Comparison of ENCODE assay signal across 18 cellular contexts in genomic region chr18:77648415-77648814, GRCh38.
A peak's percentile ranks its signal among the peaks of the same experiment; 100 is the strongest.
DNase-seq lines count a peak whose midpoint lies in the region; ATAC-seq and TF ChIP-seq lines count a peak whose summit lies in the region.
"Had no signal": no experiment of that assay in that cellular context is flagged by ENCODE, and none has a peak within 500 bp of the region (broad histone marks: within the 10 kb centered on the region; RNA-seq: fewer than 3 reads in every experiment).

No MANE protein-coding gene starts in this region.

- intact Hi-C loops in left colon (cut with DNase I, micrococcal nuclease): no loop called here

- H3K4me3 Mint-ChIP-seq in H9 (no peak overlapping the region), endodermal cell (no peak overlapping the region), neural progenitor cell (no peak overlapping the region)
- H3K4me3 Mint-ChIP-seq: CD4-positive, CD25-positive, alpha-beta regulatory T cell; CD8-positive, alpha-beta memory T cell had no signal

- no peak overlapping the region for H2BK20ac ChIP-seq in H9 (ENCODE audit: low read depth, low read length, poor library complexity, severe bottlenecking)

- no peak overlapping the region for H3K56ac ChIP-seq in H9 (ENCODE audit: insufficient read length, low read depth, low read length)

- H4K8ac ChIP-seq in H9 (replicated peaks; ENCODE audit: insufficient read length, low read depth, low read length): no peak overlapping the region

- no peaks in the 10 kb centered on the region for H3K79me1 ChIP-seq in H9 (ENCODE audit: insufficient read depth, low read depth, low read length, poor library complexity, severe bottlenecking)

- WGBS in H9 (ENCODE audit: extremely low coverage, insufficient read length, low lambda C conversion rate): no CpG with 5 or more reads among the region's 7 CpGs
- WGBS in endodermal cell (ENCODE audit: insufficient coverage in 1 of 2, insufficient read length in 1 of 2), 2 experiments: 80 to 85% methylated on average over 6 to 7 of the region's 7 CpGs

- H2AK5ac ChIP-seq in H9 (ENCODE audit: insufficient read length, low read length): no peak overlapping the region

- no peak overlapping the region for H2BK120ac ChIP-seq in H9 (ENCODE audit: low read depth, low read length, poor library complexity, severe bottlenecking)

- no peaks in the 10 kb centered on the region for H3K4me1 ChIP-seq in H9 (ENCODE audit: insufficient read depth, low read length)
- no peaks in the 10 kb centered on the region for H3K4me1 ChIP-seq in endodermal cell (ENCODE audit: control insufficient read depth, insufficient read depth, low read length)
- no peaks in the 10 kb centered on the region for H3K4me1 ChIP-seq in neural progenitor cell
- H3K4me1 ChIP-seq: BE2C had no signal

- H3K27me3 Mint-ChIP-seq in H9 (ENCODE audit: low read depth) (peaks cover 9% of the 10 kb centered on the region), endodermal cell (ENCODE audit: insufficient read depth) (peaks cover 6% of the 10 kb centered on the region), neural progenitor cell (ENCODE audit: insufficient read depth, low read depth) (no peaks in the 10 kb centered on the region)

- no peaks in the 10 kb centered on the region for H3F3A ChIP-seq in neural progenitor cell (ENCODE audit: low read depth)

- no peaks in the 10 kb centered on the region for H3K36me3 ChIP-seq in endodermal cell (ENCODE audit: control insufficient read depth, insufficient read depth, low read length)
- H3K36me3 ChIP-seq in neural progenitor cell: no peaks in the 10 kb centered on the region
- H3K36me3 ChIP-seq: BE2C had no signal

- H3K4me3 ChIP-seq in endodermal cell (ENCODE audit: low read length) (no peak overlapping the region), neural progenitor cell (no peak overlapping the region)
- H3K4me3 ChIP-seq: K562 had no signal

- H3K23me2 ChIP-seq in H9 (ENCODE audit: insufficient read length, low read depth, low read length, poor library complexity, severe bottlenecking): no peaks in the 10 kb centered on the region

- H3K79me2 ChIP-seq in H9 (ENCODE audit: insufficient read depth, low read length) (no peaks in the 10 kb centered on the region), neural progenitor cell (ENCODE audit: low read depth) (no peaks in the 10 kb centered on the region)

- no peaks in the 10 kb centered on the region for H4K20me1 ChIP-seq in H9 (ENCODE audit: control insufficient read depth, insufficient read depth, insufficient read length)
- no peaks in the 10 kb centered on the region for H4K20me1 ChIP-seq in neural progenitor cell (ENCODE audit: low read depth)

- H3T11ph ChIP-seq in H9 (ENCODE audit: low read length): no peak overlapping the region

- no peak for TF ChIP-seq CTCF in H9 (conservative IDR thresholded peaks at IDR 0.05)
- no peak for TF ChIP-seq CTCF in endodermal cell (conservative IDR thresholded peaks at IDR 0.05)
- no peak for TF ChIP-seq CTCF in neural progenitor cell (IDR thresholded peaks at IDR 0.05)

- no peaks in the 10 kb centered on the region for H3K9me3 ChIP-seq in H9 (ENCODE audit: control insufficient read depth, low read depth, low read length)
- H3K9me3 ChIP-seq in endodermal cell (ENCODE audit: control insufficient read depth, low read length): no peaks in the 10 kb centered on the region
- no peaks in the 10 kb centered on the region for H3K9me3 ChIP-seq in neural progenitor cell (ENCODE audit: low read depth)
- H3K9me3 ChIP-seq: BE2C had no signal

- H2BK15ac ChIP-seq in H9 (ENCODE audit: low read depth, low read length): no peak overlapping the region

- no peak overlapping the region for H2AFZ ChIP-seq in H9 (ENCODE audit: low read length)
- no peak overlapping the region for H2AFZ ChIP-seq in neural progenitor cell (replicated peaks)

- H4K5ac ChIP-seq in H9 (ENCODE audit: insufficient read length, low read depth, low read length): no peak overlapping the region

- H3K4me2 ChIP-seq in H9 (ENCODE audit: insufficient read depth, insufficient read length, low read length) (no peak overlapping the region), neural progenitor cell (no peak overlapping the region)

- no peak overlapping the region for H2BK12ac ChIP-seq in H9 (ENCODE audit: insufficient read length, low read depth, low read length)

- H3K27ac Mint-ChIP-seq in H9 (peak overlapping the region in 2 of 3 experiments; percentile 14 to 57; a peak in 1 of 7 replicates), endodermal cell (no peak overlapping the region), neural progenitor cell (no peak overlapping the region)

- H3K4me1 Mint-ChIP-seq in H9 (peaks cover 6 to 8% of the 10 kb centered on the region in 2 experiments), endodermal cell (peaks cover 1% of the 10 kb centered on the region), neural progenitor cell (no peaks in the 10 kb centered on the region)
- H3K4me1 Mint-ChIP-seq: CD4-positive, CD25-positive, alpha-beta regulatory T cell had no signal

- H3K9me3 Mint-ChIP-seq in H9 (no peaks in the 10 kb centered on the region), endodermal cell (peaks cover 7% of the 10 kb centered on the region), neural progenitor cell (no peaks in the 10 kb centered on the region)

- no peak overlapping the region for H3K4ac ChIP-seq in H9 (ENCODE audit: low read depth, low read length)

- H3K9ac ChIP-seq in H9 (ENCODE audit: extremely low read depth, insufficient read length, low read length) (no peak overlapping the region), endodermal cell (ENCODE audit: extremely low read depth, low read length, poor library complexity, severe bottlenecking) (no peak overlapping the region), neural progenitor cell (no peak overlapping the region)

- H3K36me3 Mint-ChIP-seq in H9 (ENCODE audit: insufficient read depth in 1 of 3, low read depth in 3 of 3) (no peaks in the 10 kb centered on the region), endodermal cell (ENCODE audit: low read depth) (no peaks in the 10 kb centered on the region), neural progenitor cell (no peaks in the 10 kb centered on the region)
- H3K36me3 Mint-ChIP-seq: CD4-positive, CD25-positive, alpha-beta regulatory T cell; CD8-positive, alpha-beta memory T cell had no signal

- H4K91ac ChIP-seq in H9 (ENCODE audit: insufficient read length, low read depth, low read length): no peak overlapping the region

- no peak for ATAC-seq in left colon
- no peak for ATAC-seq in HG02588 (IDR thresholded peaks at IDR 0.05; ENCODE audit: unreplicated experiment)
- ATAC-seq: K562 had no signal

- no peak overlapping the region for H3K27ac ChIP-seq in H9 (ENCODE audit: insufficient read length, low read depth, low read length)
- H3K27ac ChIP-seq in endodermal cell (ENCODE audit: low read depth, low read length): no peak overlapping the region
- H3K27ac ChIP-seq in neural progenitor cell: no peak overlapping the region

- H3K27me3 ChIP-seq in H9 (ENCODE audit: insufficient read depth, low read length) (no peaks in the 10 kb centered on the region), endodermal cell (ENCODE audit: control insufficient read depth, insufficient read depth, low read length, poor library complexity, severe bottlenecking) (no peaks in the 10 kb centered on the region), neural progenitor cell (peaks cover 15% of the 10 kb centered on the region)
- H3K27me3 ChIP-seq: BE2C had no signal

- H3K23ac ChIP-seq in H9 (ENCODE audit: insufficient read length, low read depth, low read length): no peak overlapping the region

- H3K18ac ChIP-seq in H9 (ENCODE audit: insufficient read length, low read depth, low read length): no peak overlapping the region

- DNase-seq in H9: no peak
- DNase-seq in NCI-H2107 treated with DMSO at 0.1 percent for 48 hours (lab: John Stamatoyannopoulos, UW; ENCODE audit: unreplicated experiment): peak; percentile 81
- peak; percentile 59 for DNase-seq in endodermal cell
- peak; percentile 24 for DNase-seq in neural progenitor cell (ENCODE audit: low spot score)
- no peak for DNase-seq in left colon
- no peak for DNase-seq in islet precursor cell
- DNase-seq in NCI-H774 (lab: John Stamatoyannopoulos, UW): no peak
- DNase-seq: ACHN; BE2C; C1 segment of cervical spinal cord; CD4-positive, CD25-positive, alpha-beta regulatory T cell; CD8-positive, alpha-beta memory T cell; COR-L47; GOT3; HCEC 1CT; IMR-90 had no signal

- H3K14ac ChIP-seq in H9 (ENCODE audit: insufficient read depth, low read length): no peak overlapping the region

- no peak overlapping the region for H2BK5ac ChIP-seq in H9 (ENCODE audit: insufficient read length, low read length)

Comparison
In these comparisons a context has a peak if more than half of its experiments do, and no peak if none do; other contexts are left out.
1. DNase-seq: peak in NCI-H2107 treated with DMSO at 0.1 percent for 48 hours (single experiment), endodermal cell (single experiment) and neural progenitor cell (single experiment); none in H9 (single experiment), left colon (0 of 2), islet precursor cell (single experiment) and NCI-H774 (single experiment).
2. H3K27ac Mint-ChIP-seq: peak in H9 (2 of 3); none in endodermal cell (single experiment) and neural progenitor cell (single experiment).